ENCODE assay signal across 1 cellular context in genomic region chr21:29163381-29164115, GRCh38.
TF ChIP-seq lines count a peak whose summit lies in the region.

No MANE protein-coding gene starts in this region.

TF ChIP-seq in IMR-90, 13 proteins besides CTCF, POLR2A, EP300 and RAD21:
- TF ChIP-seq MAFK (IDR thresholded peaks at IDR 0.05; ENCODE audit: low read depth, low read length): no peak
- peak; percentile 55 for TF ChIP-seq CEBPB (IDR thresholded peaks at IDR 0.05; ENCODE audit: low read depth, low read length)
